Comparison of ENCODE assay signal across 2 cellular contexts in genomic region chr1:186102559-186103148, GRCh38.
TF ChIP-seq lines count a peak whose summit lies in the region.

No MANE protein-coding gene starts in this region.

TF ChIP-seq in GM23338, 12 proteins besides CTCF, POLR2A, EP300 and RAD21:
- peak; percentile 55 for TF ChIP-seq REST (IDR thresholded peaks at IDR 0.05; ENCODE audit: unreplicated experiment)
- no peak for TF ChIP-seq CREB1 (CRISPR knock-in tag; IDR thresholded peaks at IDR 0.05; ENCODE audit: low read depth)

TF ChIP-seq in SK-N-SH, 30 proteins besides CTCF, POLR2A, EP300 and RAD21 (continued from another document):
- TF ChIP-seq REST (IDR thresholded peaks at IDR 0.05; ENCODE audit: low read depth, low read length) (peak; percentile 97), YY1 (IDR thresholded peaks at IDR 0.05; ENCODE audit: low read depth) (no peak), JUND (IDR thresholded peaks at IDR 0.05) (peak; percentile 42; the same call in 1 of the 2 replicates)
